ENCODE assay signal across 19 cellular contexts in genomic region chr5:53219610-53220009, GRCh38.
"Had no signal": no experiment of that assay in that cellular context is flagged by ENCODE, and none has a peak within 500 bp of the region (broad histone marks: within the 10 kb centered on the region; RNA-seq: fewer than 3 reads in every experiment).

No MANE protein-coding gene starts in this region.

- H3K36me3 ChIP-seq: breast epithelium had no signal

- H3K4me1 ChIP-seq: breast epithelium had no signal

- H3K27me3 ChIP-seq: breast epithelium had no signal

- H3K27ac ChIP-seq: breast epithelium, coronary artery had no signal

- FAIRE-seq: RCC 7860 had no signal

- DNase-seq: activated CD4-positive, alpha-beta T cell treated with anti-CD3 and anti-CD28 coated beads for 4 hours; activated CD8-positive, alpha-beta memory T cell treated with anti-CD3 and anti-CD28 coated beads, Interleukin-2, amount 50 U/mL, for 48 hours; activated CD8-positive, alpha-beta T cell treated with anti-CD3 and anti-CD28 coated beads, Interleukin-2, amount 10 ng/mL, durations not matched to agents 7 days and 5 days; activated effector memory CD4-positive, alpha-beta T cell treated with Interleukin-2 at 50 U/mL for 16 hours; activated naive CD4-positive, alpha-beta T cell; activated T-cell treated with anti-CD3 and anti-CD28 coated beads, Interleukin-2, amount 50 U/mL, for 24 hours; aorta; caudate nucleus; NCI-H146; NCI-H187 treated with DMSO at 0.1 percent for 48 hours; NCI-H2081 treated with DMSO at 0.1 percent for 48 hours; NCI-H446; NCI-H524; PC-3; SHP77 treated with DMSO at 0.1 percent for 48 hours had no signal

- H3K4me3 ChIP-seq: breast epithelium, coronary artery had no signal

- ATAC-seq: activated CD4-positive, CD25-positive, alpha-beta regulatory T cell treated with anti-CD3 and anti-CD28 coated beads, Interleukin-2, amount 50 U/mL, for 24 hours; activated CD8-positive, alpha-beta T cell treated with anti-CD3 and anti-CD28 coated beads, Interleukin-2, amount 10 ng/mL, durations not matched to agents 7 days and 5 days; PC-3 had no signal
